ENCODE assay signal across 9 cellular contexts in the genomic region with DNA sequence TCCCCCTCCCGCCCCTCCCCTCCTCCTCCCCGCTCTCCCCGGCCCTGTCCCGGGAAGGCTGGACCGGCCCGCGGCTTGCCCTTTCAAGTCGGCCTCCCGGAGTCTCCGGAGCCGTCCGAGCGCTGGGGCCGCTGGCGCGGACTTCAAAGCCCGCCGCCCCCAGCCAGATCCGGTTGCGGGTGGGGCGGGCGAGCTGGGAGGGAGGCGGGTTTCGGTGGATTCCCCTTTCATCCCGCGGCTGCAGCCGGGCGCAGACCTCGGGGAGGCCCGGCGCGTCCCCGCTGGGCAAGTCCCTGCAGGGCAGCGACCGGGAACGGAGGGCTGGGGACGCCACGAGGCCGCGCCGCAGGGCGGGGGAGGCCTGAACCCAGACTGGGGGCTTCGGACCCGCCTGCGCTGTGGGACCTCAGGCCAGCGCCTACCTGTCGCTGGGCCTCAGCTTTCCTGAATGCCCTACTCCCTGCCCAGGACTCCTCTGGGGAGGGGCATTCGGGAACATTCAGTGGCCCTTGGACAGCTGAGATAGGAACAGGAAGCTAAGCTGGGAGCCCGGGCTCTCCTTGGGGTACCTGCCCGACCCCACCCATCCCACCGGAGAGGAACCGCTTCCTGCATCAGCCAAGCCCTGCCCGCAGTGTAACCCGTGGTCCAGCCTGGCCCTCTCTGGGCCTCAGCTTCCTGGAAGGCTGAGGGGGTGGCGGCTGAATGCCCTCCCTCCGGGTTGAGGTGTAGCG. TPM values are rescaled to one million over a fixed set of nuclear protein-coding genes. Genes with fewer than 3 reads are reported as not detected.
DNase-seq lines count a peak whose midpoint lies in the region; ATAC-seq and TF ChIP-seq lines count a peak whose summit lies in the region.
"Had no signal": no experiment of that assay in that cellular context is flagged by ENCODE, and none has a peak within 500 bp of the region (broad histone marks: within the 10 kb centered on the region; RNA-seq: fewer than 3 reads in every experiment).

No MANE protein-coding gene starts in this region.

- WGBS in ovary, 3 donors = 6 to 14% (median 12%) methylated on average over 25 to 57 of the region's 57 CpGs

- H3K9me3 ChIP-seq in ovary = no peaks in the 10 kb centered on the region

- TF ChIP-seq POLR2A in ovary (IDR thresholded peaks at IDR 0.05) = no peak

- intact Hi-C loops in ovary (cut with DNase I) = no loop called here

- H3K27me3 Mint-ChIP-seq in activated T-cell treated with anti-CD3 and anti-CD28 coated beads, Interleukin-2, amount 50 U/mL, for 4 hours (ENCODE audit: low read depth) = peaks cover 5% of the 10 kb centered on the region

- peak overlapping the region; percentile 86 for H3K27ac ChIP-seq in ovary

- TF ChIP-seq EP300 in ovary (IDR thresholded peaks at IDR 0.05) = no peak

- peaks cover 5% of the 10 kb centered on the region for H3K4me1 ChIP-seq in ovary (ENCODE audit: insufficient read depth)

- peak overlapping the region; percentile 45 for H3K4me3 ChIP-seq in ovary

- DNase-seq in activated T-cell treated with anti-CD3 and anti-CD28 coated beads, Interleukin-2, amount 50 U/mL, for 4 hours = no peak
- DNase-seq in glomerular visceral epithelial cell (ENCODE audit: extremely low spot score) (peak; percentile 33), ovary (peak; percentile 84 to 93 (median 90)), NCI-H524 treated with DMSO at 0.1 percent for 48 hours (lab: John Stamatoyannopoulos, UW) (no peak), A172 (ENCODE audit: low spot score) (no peak)

- peaks cover 15% of the 10 kb centered on the region for H3K4me1 Mint-ChIP-seq in activated T-cell treated with anti-CD3 and anti-CD28 coated beads, Interleukin-2, amount 50 U/mL, for 4 hours (ENCODE audit: low read depth)

- peak overlapping the region; percentile 26 for H3K4me3 Mint-ChIP-seq in activated T-cell treated with anti-CD3 and anti-CD28 coated beads, Interleukin-2, amount 50 U/mL, for 4 hours

- no peaks in the 10 kb centered on the region for H3K36me3 ChIP-seq in ovary

- H3K9me3 Mint-ChIP-seq in activated T-cell treated with anti-CD3 and anti-CD28 coated beads, Interleukin-2, amount 50 U/mL, for 4 hours = no peaks in the 10 kb centered on the region

- ATAC-seq in GM21515 (IDR thresholded peaks at IDR 0.05; ENCODE audit: unreplicated experiment) = peak; percentile 51
- ATAC-seq in activated T-cell treated with anti-CD3 and anti-CD28 coated beads, Interleukin-2, amount 50 U/mL, for 4 hours = peak; percentile 64 to 75
- ATAC-seq in HG03159 (IDR thresholded peaks at IDR 0.05; ENCODE audit: unreplicated experiment) = no peak
- no peak for ATAC-seq in GM18517 (IDR thresholded peaks at IDR 0.05; ENCODE audit: unreplicated experiment)

- no peaks in the 10 kb centered on the region for H3K36me3 Mint-ChIP-seq in activated T-cell treated with anti-CD3 and anti-CD28 coated beads, Interleukin-2, amount 50 U/mL, for 4 hours (ENCODE audit: insufficient read depth)

- TF ChIP-seq CTCF in ovary (IDR thresholded peaks at IDR 0.05) = no peak

- H3K27me3 ChIP-seq in ovary = no peaks in the 10 kb centered on the region

RNA-seq across cellular contexts. Expression of a gene that starts 23.4 kb away (rescaled TPM):
- not detected for total RNA-seq in activated T-cell treated with anti-CD3 and anti-CD28 coated beads, Interleukin-2, amount 50 U/mL, for 4 hours
- 1 to 10 TPM in 1 of 7 donors, under 1 TPM in 1, not detected in 5; 0.30 to 1.1 TPM for total RNA-seq in ovary
- polyA plus RNA-seq in ovary = under 1 TPM in 1 of 2 donors, not detected in 1; 0.07 TPM
- not detected in 2 replicates for total RNA-seq in A172 (2014; rRNA removed; shearing (Covaris generic))
- total RNA-seq: SK-MEL-5 had no signal

RNA-seq across cellular contexts. Expression of a gene that starts 28.4 kb away (rescaled TPM):
- 100 to 1,000 TPM in 1 of 3 donors, 10 to 100 TPM in 2; 93.4 to 111 (median 96.6) TPM for total RNA-seq in activated T-cell treated with anti-CD3 and anti-CD28 coated beads, Interleukin-2, amount 50 U/mL, for 4 hours
- 10 to 100 TPM; 11.9 to 29.7 (median 25.3) TPM for total RNA-seq in ovary
- polyA plus RNA-seq in ovary = 10 to 100 TPM; 11.7 to 33.1 TPM
- 26.9 and 43.8 TPM in 2 replicates for total RNA-seq in A172 (2014; rRNA removed; shearing (Covaris generic))

RNA-seq across cellular contexts. Expression of a gene that starts 44.4 kb away (rescaled TPM):
- total RNA-seq in activated T-cell treated with anti-CD3 and anti-CD28 coated beads, Interleukin-2, amount 50 U/mL, for 4 hours = 10 to 100 TPM; 32.1 to 35.3 (median 35.1) TPM
- 10 to 100 TPM; 11.3 to 20.1 (median 17.3) TPM for total RNA-seq in ovary
- 10 to 100 TPM in 1 of 2 donors, 1 to 10 TPM in 1; 6.3 to 11.6 TPM for polyA plus RNA-seq in ovary
- 13.9 and 14.4 TPM in 2 replicates for total RNA-seq in A172 (2014; rRNA removed; shearing (Covaris generic))

Comparison
In these comparisons a context has a peak if more than half of its experiments do, and no peak if none do; other contexts are left out.
1. ATAC-seq: peak in GM21515 (single experiment) and activated T-cell treated with anti-CD3 and anti-CD28 coated beads, Interleukin-2, amount 50 U/mL, for 4 hours (2 of 2); none in HG03159 (single experiment) and GM18517 (single experiment).
2. DNase-seq: peak in glomerular visceral epithelial cell (single experiment) and ovary (5 of 5); none in activated T-cell treated with anti-CD3 and anti-CD28 coated beads, Interleukin-2, amount 50 U/mL, for 4 hours (single experiment), NCI-H524 treated with DMSO at 0.1 percent for 48 hours (single experiment) and A172 (single experiment).